15 cellular contexts compared by ENCODE assay signal in genomic region chr9:37350486-37351190, GRCh38.
DNase-seq lines count a peak whose midpoint lies in the region; ATAC-seq, FAIRE-seq and TF ChIP-seq lines count a peak whose summit lies in the region.
"Had no signal": no experiment of that assay in that cellular context is flagged by ENCODE, and none has a peak within 500 bp of the region (broad histone marks: within the 10 kb centered on the region; RNA-seq: fewer than 3 reads in every experiment).

No MANE protein-coding gene starts in this region.

- DNase-seq in AG08395 (ENCODE audit: low spot score) (peak; percentile 51), GM12892 (ENCODE audit: insufficient read length) (no peak), activated B cell treated with CpG ODN at 0.5 μM for 24 hours (no peak), fibroblast of the aortic adventitia (ENCODE audit: low read depth) (peak; percentile 26), SW480 (ENCODE audit: low spot score) (no peak), NCI-H187 (lab: John Stamatoyannopoulos, UW) (no peak), NCI-H82 (lab: John Stamatoyannopoulos, UW) (no peak), NCI-H2196 (lab: John Stamatoyannopoulos, UW; ENCODE audit: unreplicated experiment) (no peak)
- DNase-seq: activated CD4-positive, alpha-beta T cell treated with anti-CD3 and anti-CD28 coated beads, Interleukin-2, amount 10 ng/mL, durations not matched to agents 24 days and 14 days; effector memory CD4-positive, alpha-beta T cell; glutamatergic neuron; NCI-H187 treated with DMSO at 0.1 percent for 48 hours; NCI-H524 treated with DMSO at 0.1 percent for 48 hours; pancreas; spleen had no signal

- H3K27ac Mint-ChIP-seq in activated B cell treated with CpG ODN at 0.5 μM for 24 hours, result peak overlapping the region; percentile 19
- H3K27ac Mint-ChIP-seq: activated CD4-positive, alpha-beta T cell treated with anti-CD3 and anti-CD28 coated beads, Interleukin-2, amount 10 ng/mL, durations not matched to agents 24 days and 14 days had no signal

- POLR2A ChIA-PET in activated B cell treated with CpG ODN at 0.5 μM for 24 hours (lab: Charles Lee), result interaction anchor here (1.1 to 1.6 kb wide), 3 partner anchors 9 to 52 kb away, joined by 5 to 11 read pairs (median 8); no protein-coding TSS in a partner anchor

- H3K36me3 Mint-ChIP-seq in activated B cell treated with CpG ODN at 0.5 μM for 24 hours (ENCODE audit: low read depth), result peaks cover 69% of the 10 kb centered on the region

- peaks cover 26% of the 10 kb centered on the region for H3K4me1 Mint-ChIP-seq in activated B cell treated with CpG ODN at 0.5 μM for 24 hours

- intact Hi-C loops in activated B cell treated with CpG ODN at 0.5 μM for 24 hours (cut with micrococcal nuclease), result no loop called here

- TF ChIP-seq POLR2A in GM12892 (IDR thresholded peaks at IDR 0.05; ENCODE audit: low read depth, low read length), result no peak

- no peak overlapping the region for H3K4me3 ChIP-seq in fibroblast of the aortic adventitia (ENCODE audit: low read depth, low read length)
- H3K4me3 ChIP-seq: pancreas, spleen had no signal

- H3K9me3 Mint-ChIP-seq in activated B cell treated with CpG ODN at 0.5 μM for 24 hours, result no peaks in the 10 kb centered on the region
- H3K9me3 Mint-ChIP-seq: activated CD4-positive, alpha-beta T cell treated with anti-CD3 and anti-CD28 coated beads, Interleukin-2, amount 10 ng/mL, durations not matched to agents 24 days and 14 days had no signal

- CTCF ChIA-PET in activated B cell treated with CpG ODN at 0.5 μM for 24 hours (lab: Charles Lee), result interaction anchor here (1.3 kb wide), 1 partner anchor 355 kb away, joined by 3 read pairs; no protein-coding TSS in a partner anchor

- peak; percentile 36 for FAIRE-seq in GM12892 (lab: Jason Lieb, UNC)
- FAIRE-seq: pancreas had no signal

- H3K27me3 Mint-ChIP-seq in activated B cell treated with CpG ODN at 0.5 μM for 24 hours, result no peaks in the 10 kb centered on the region
- H3K27me3 Mint-ChIP-seq: activated CD4-positive, alpha-beta T cell treated with anti-CD3 and anti-CD28 coated beads, Interleukin-2, amount 10 ng/mL, durations not matched to agents 24 days and 14 days had no signal

- no peak for ATAC-seq in activated B cell treated with CpG ODN at 0.5 μM for 24 hours (ENCODE audit: low read depth)
- ATAC-seq: pancreas had no signal

- no peak overlapping the region for H3K4me3 Mint-ChIP-seq in activated B cell treated with CpG ODN at 0.5 μM for 24 hours
- H3K4me3 Mint-ChIP-seq: activated CD4-positive, alpha-beta T cell treated with anti-CD3 and anti-CD28 coated beads, Interleukin-2, amount 10 ng/mL, durations not matched to agents 24 days and 14 days had no signal

- no peak for TF ChIP-seq CTCF in activated B cell treated with CpG ODN at 0.5 μM for 24 hours (IDR thresholded peaks at IDR 0.05)
- no peak for TF ChIP-seq CTCF in fibroblast of the aortic adventitia (IDR thresholded peaks at IDR 0.05; ENCODE audit: insufficient read depth, low read length)

Comparison
In these comparisons a context has a peak if more than half of its experiments do, and no peak if none do; other contexts are left out.
1. DNase-seq: peak in AG08395 (single experiment) and fibroblast of the aortic adventitia (single experiment); none in GM12892 (single experiment), activated B cell treated with CpG ODN at 0.5 μM for 24 hours (single experiment), SW480 (single experiment), NCI-H187 (0 of 2), NCI-H82 (single experiment) and NCI-H2196 (single experiment).